28 cellular contexts compared by ENCODE assay signal in the genomic region with DNA sequence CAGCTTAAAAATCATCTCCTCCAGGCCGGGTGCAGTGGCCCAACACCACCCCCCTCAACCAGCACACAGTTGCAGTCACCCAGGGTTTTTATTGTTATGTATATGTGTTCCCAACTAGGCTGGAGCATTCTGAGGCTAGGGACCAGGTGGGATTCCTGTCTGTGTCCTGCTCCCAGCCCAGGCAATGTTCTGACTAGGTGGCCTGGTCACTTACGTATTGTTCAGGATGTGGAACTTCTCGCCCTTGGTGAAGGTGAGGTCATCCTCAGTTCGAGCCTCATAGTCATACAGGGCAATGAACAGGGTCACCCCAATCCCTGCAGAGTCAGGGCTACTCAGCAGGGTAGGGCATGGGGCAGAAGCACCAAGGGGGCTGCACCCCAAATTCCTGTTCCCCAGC. TPM values are rescaled to one million over a fixed set of nuclear protein-coding genes. Genes with fewer than 3 reads are reported as not detected.
A peak's percentile ranks its signal among the peaks of the same experiment; 100 is the strongest.
DNase-seq lines count a peak whose midpoint lies in the region; ATAC-seq, FAIRE-seq and TF ChIP-seq lines count a peak whose summit lies in the region.
"Had no signal": no experiment of that assay in that cellular context is flagged by ENCODE, and none has a peak within 500 bp of the region (broad histone marks: within the 10 kb centered on the region; RNA-seq: fewer than 3 reads in every experiment).

No MANE protein-coding gene starts in this region.

- intact Hi-C loops in activated CD8-positive, alpha-beta T cell treated with anti-CD3 and anti-CD28 coated beads for 36 hours (cut with micrococcal nuclease) = no loop called here
- intact Hi-C loops in mucosa of descending colon (cut with DNase I, micrococcal nuclease) = no loop called here

- DNase-seq in GM19239 (ENCODE audit: insufficient read length, low spot score) = no peak
- no peak for DNase-seq in activated CD8-positive, alpha-beta T cell treated with anti-CD3 and anti-CD28 coated beads for 36 hours
- DNase-seq in mucosa of descending colon = no peak
- no peak for DNase-seq in retina
- DNase-seq in activated CD4-positive, alpha-beta T cell treated with anti-CD3 and anti-CD28 coated beads, Interleukin-2, amount 50 U/mL, for 4 hours = no peak
- DNase-seq in GDM1 (lab: John Stamatoyannopoulos, UW) = no peak
- no peak for DNase-seq in NOMO-1 treated with dmso at 0.1 percent for 144 hours (lab: John Stamatoyannopoulos, UW; ENCODE audit: unreplicated experiment)
- DNase-seq: activated naive CD4-positive, alpha-beta T cell treated with anti-CD3 and anti-CD28 coated beads, Interleukin-2, amount 10 ng/mL, durations not matched to agents 7 days and 5 days; anterior cingulate cortex; colonic mucosa; effector memory CD4-positive, alpha-beta T cell; erythroblast; glutamatergic neuron; GOT3; midbrain; MM.1S; natural killer cell; NCI-H1417; NCI-H446 treated with DMSO at 0.1 percent for 48 hours; NCI-H82 had no signal

- TF ChIP-seq CTCF in activated CD8-positive, alpha-beta T cell treated with anti-CD3 and anti-CD28 coated beads for 36 hours (IDR thresholded peaks at IDR 0.05) = no peak
- TF ChIP-seq CTCF in mucosa of descending colon (IDR thresholded peaks at IDR 0.05) = no peak

- no peaks in the 10 kb centered on the region for H3K27me3 ChIP-seq in BLaER1
- H3K27me3 ChIP-seq: colonic mucosa, pancreas had no signal

- H4K20me1 ChIP-seq in BLaER1 = no peaks in the 10 kb centered on the region

- no peaks in the 10 kb centered on the region for H3K27me3 Mint-ChIP-seq in activated CD8-positive, alpha-beta T cell treated with anti-CD3 and anti-CD28 coated beads for 36 hours

- no peak overlapping the region for H3K4me3 Mint-ChIP-seq in activated CD8-positive, alpha-beta T cell treated with anti-CD3 and anti-CD28 coated beads for 36 hours
- H3K4me3 Mint-ChIP-seq: activated naive CD4-positive, alpha-beta T cell treated with anti-CD3 and anti-CD28 coated beads, Interleukin-2, amount 10 ng/mL, durations not matched to agents 7 days and 5 days; T-helper 1 cell treated with Interleukin-12 subunit alpha and Interleukin-12 subunit beta and Interleukin-4 antibody, amounts not matched to agents 30 μg/mL and 1 μg/mL, for 36 hours had no signal

- POLR2A ChIA-PET in activated CD8-positive, alpha-beta T cell treated with anti-CD3 and anti-CD28 coated beads for 36 hours (lab: Charles Lee) = interaction anchor here (0.7 kb wide), 1 partner anchor 24 kb away, joined by 4 read pairs; no protein-coding TSS in a partner anchor

- H3K4me3 ChIP-seq in BLaER1 (no peak overlapping the region), mucosa of descending colon (no peak overlapping the region)
- H3K4me3 ChIP-seq: colonic mucosa, pancreas, SK-N-MC, smooth muscle cell had no signal

- no peaks in the 10 kb centered on the region for H3K36me3 ChIP-seq in BLaER1
- no peaks in the 10 kb centered on the region for H3K36me3 ChIP-seq in mucosa of descending colon (ENCODE audit: low read depth)
- H3K36me3 ChIP-seq: colonic mucosa, pancreas had no signal

- no peak overlapping the region for H3K27ac ChIP-seq in BLaER1
- H3K27ac ChIP-seq: colonic mucosa, pancreas, SK-N-MC had no signal

- CTCF ChIA-PET in activated CD8-positive, alpha-beta T cell treated with anti-CD3 and anti-CD28 coated beads for 36 hours (lab: Charles Lee) = interaction anchor here (13.9 to 25.3 kb wide), 2 partner anchors 16 to 43 kb away, joined by 113 to 533 read pairs; a partner anchor contains a TSS

- no peaks in the 10 kb centered on the region for H3K9me3 ChIP-seq in BLaER1
- no peaks in the 10 kb centered on the region for H3K9me3 ChIP-seq in mucosa of descending colon
- H3K9me3 ChIP-seq: colonic mucosa, pancreas had no signal

- peak; percentile 25 for ATAC-seq in activated CD8-positive, alpha-beta T cell treated with anti-CD3 and anti-CD28 coated beads for 36 hours
- ATAC-seq in mucosa of descending colon = peak; percentile 8
- ATAC-seq: pancreas had no signal

- H3K4me1 ChIP-seq in BLaER1 = peaks cover 62% of the 10 kb centered on the region
- no peaks in the 10 kb centered on the region for H3K4me1 ChIP-seq in mucosa of descending colon (ENCODE audit: low read depth)
- H3K4me1 ChIP-seq: colonic mucosa, pancreas had no signal

- H3K9me3 Mint-ChIP-seq in activated CD8-positive, alpha-beta T cell treated with anti-CD3 and anti-CD28 coated beads for 36 hours = no peaks in the 10 kb centered on the region
- H3K9me3 Mint-ChIP-seq: activated naive CD4-positive, alpha-beta T cell treated with anti-CD3 and anti-CD28 coated beads, Interleukin-2, amount 10 ng/mL, durations not matched to agents 7 days and 5 days; natural killer cell; T-helper 1 cell treated with Interleukin-12 subunit alpha and Interleukin-12 subunit beta and Interleukin-4 antibody, amounts not matched to agents 30 μg/mL and 1 μg/mL, for 36 hours had no signal

- peaks cover 26% of the 10 kb centered on the region for H3K4me1 Mint-ChIP-seq in activated CD8-positive, alpha-beta T cell treated with anti-CD3 and anti-CD28 coated beads for 36 hours (ENCODE audit: low read depth)

- peak; percentile 70 for FAIRE-seq in GM19239 (lab: Jason Lieb, UNC)
- FAIRE-seq: pancreas had no signal

- H3K4me2 ChIP-seq in BLaER1 = 0 out of 2 replicates have a peak overlapping the region, but pooled peaks have one; percentile 3
- H3K4me2 ChIP-seq: smooth muscle cell had no signal

- no peaks in the 10 kb centered on the region for H3K36me3 Mint-ChIP-seq in activated CD8-positive, alpha-beta T cell treated with anti-CD3 and anti-CD28 coated beads for 36 hours (ENCODE audit: low read depth)
- H3K36me3 Mint-ChIP-seq: activated naive CD4-positive, alpha-beta T cell treated with anti-CD3 and anti-CD28 coated beads, Interleukin-2, amount 10 ng/mL, durations not matched to agents 7 days and 5 days; natural killer cell had no signal

- no peak overlapping the region for H3K9ac ChIP-seq in BLaER1

- no peak overlapping the region for H3K27ac Mint-ChIP-seq in activated CD8-positive, alpha-beta T cell treated with anti-CD3 and anti-CD28 coated beads for 36 hours
- H3K27ac Mint-ChIP-seq: activated naive CD4-positive, alpha-beta T cell treated with anti-CD3 and anti-CD28 coated beads, Interleukin-2, amount 10 ng/mL, durations not matched to agents 7 days and 5 days; natural killer cell; T-helper 1 cell treated with Interleukin-12 subunit alpha and Interleukin-12 subunit beta and Interleukin-4 antibody, amounts not matched to agents 30 μg/mL and 1 μg/mL, for 36 hours had no signal

RNA-seq across cellular contexts. Expression of a gene that starts 12.2 kb away (rescaled TPM):
- total RNA-seq in activated CD8-positive, alpha-beta T cell treated with anti-CD3 and anti-CD28 coated beads for 36 hours = under 1 TPM; 0.51 to 0.56 TPM
- 1 to 10 TPM; 2.3 to 5.7 (median 5.3) TPM for total RNA-seq in mucosa of descending colon
- total RNA-seq: Daoy, HT1080, kidney epithelial cell had no signal

RNA-seq across cellular contexts. Expression of a gene that starts 18.9 kb away (rescaled TPM):
- total RNA-seq in activated CD8-positive, alpha-beta T cell treated with anti-CD3 and anti-CD28 coated beads for 36 hours = 10 to 100 TPM; 26.3 to 27.6 TPM
- 10 to 100 TPM; 13.7 to 58.6 (median 18.7) TPM for total RNA-seq in mucosa of descending colon

RNA-seq across cellular contexts. Expression of a gene that starts 49.2 kb away (rescaled TPM):
- total RNA-seq in activated CD8-positive, alpha-beta T cell treated with anti-CD3 and anti-CD28 coated beads for 36 hours = 10 to 100 TPM; 31.6 to 32.1 TPM
- 10 to 100 TPM in 2 of 3 donors, 1 to 10 TPM in 1; 8.3 to 51.4 (median 45.4) TPM for total RNA-seq in mucosa of descending colon
